In the genomic region with DNA sequence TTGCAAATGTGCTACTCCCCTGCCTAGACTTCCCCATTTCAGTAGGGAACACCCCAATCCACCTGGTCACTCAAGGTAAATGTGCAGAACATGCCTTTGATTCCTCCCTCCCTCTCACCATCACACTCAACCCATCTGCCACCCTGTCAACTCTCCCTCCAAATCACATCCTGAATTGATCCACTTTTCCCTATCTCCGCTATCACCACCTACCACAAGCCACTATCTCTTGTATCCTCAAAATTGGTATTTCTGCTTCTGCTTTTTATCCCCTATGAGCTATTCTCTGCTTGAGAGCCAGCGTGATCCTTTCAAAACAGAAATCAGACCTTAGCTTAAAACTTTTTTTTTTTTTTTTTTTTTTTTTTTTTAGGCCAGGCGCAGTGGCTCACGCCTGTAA, we compare ENCODE assay signal across 21 cellular contexts.
"Had no signal": no experiment of that assay in that cellular context is flagged by ENCODE, and none has a peak within 500 bp of the region (broad histone marks: within the 10 kb centered on the region; RNA-seq: fewer than 3 reads in every experiment).

No MANE protein-coding gene starts in this region.

- H3K9me3 ChIP-seq: ascending aorta had no signal

- H3K27ac ChIP-seq: ascending aorta, brain microvascular endothelial cell, cardiac muscle cell, SK-N-MC had no signal

- H3K27me3 ChIP-seq: ascending aorta, brain microvascular endothelial cell, cardiac muscle cell had no signal

- H3K4me3 Mint-ChIP-seq: activated CD4-positive, alpha-beta memory T cell treated with anti-CD3 and anti-CD28 coated beads for 36 hours; activated CD4-positive, alpha-beta T cell treated with anti-CD3 and anti-CD28 coated beads, Interleukin-2, amount 10 ng/mL, durations not matched to agents 7 days and 5 days; activated naive CD4-positive, alpha-beta T cell treated with anti-CD3 and anti-CD28 coated beads, Interleukin-2, amount 50 U/mL, for 24 hours; activated T-cell treated with anti-CD3 and anti-CD28 coated beads, Interleukin-2, amount 50 U/mL, for 72 hours had no signal

- ATAC-seq: activated T-cell treated with anti-CD3 and anti-CD28 coated beads, Interleukin-2, amount 50 U/mL, for 72 hours; Panc1; Right ventricle myocardium inferior had no signal

- H3K36me3 Mint-ChIP-seq: activated CD4-positive, alpha-beta memory T cell treated with anti-CD3 and anti-CD28 coated beads for 36 hours; activated naive CD4-positive, alpha-beta T cell treated with anti-CD3 and anti-CD28 coated beads, Interleukin-2, amount 50 U/mL, for 24 hours had no signal

- H3K4me1 ChIP-seq: ascending aorta had no signal

- H3K27me3 Mint-ChIP-seq: activated CD4-positive, alpha-beta T cell treated with anti-CD3 and anti-CD28 coated beads, Interleukin-2, amount 10 ng/mL, durations not matched to agents 7 days and 5 days; activated naive CD4-positive, alpha-beta T cell treated with anti-CD3 and anti-CD28 coated beads, Interleukin-2, amount 50 U/mL, for 24 hours had no signal

- H3K4me3 ChIP-seq: ascending aorta, cardiac muscle cell, SK-N-MC had no signal

- H3K27ac Mint-ChIP-seq: activated CD4-positive, alpha-beta memory T cell treated with anti-CD3 and anti-CD28 coated beads for 36 hours; activated CD4-positive, alpha-beta T cell treated with anti-CD3 and anti-CD28 coated beads, Interleukin-2, amount 10 ng/mL, durations not matched to agents 7 days and 5 days; activated naive CD4-positive, alpha-beta T cell treated with anti-CD3 and anti-CD28 coated beads, Interleukin-2, amount 50 U/mL, for 24 hours; activated T-cell treated with anti-CD3 and anti-CD28 coated beads, Interleukin-2, amount 50 U/mL, for 72 hours had no signal

- H3K36me3 ChIP-seq: ascending aorta, brain microvascular endothelial cell, cardiac muscle cell had no signal

- DNase-seq: activated CD4-positive, alpha-beta memory T cell treated with anti-CD3 and anti-CD28 coated beads for 36 hours; activated CD4-positive, alpha-beta T cell treated with anti-CD3 and anti-CD28 coated beads, Interleukin-2, amount 10 ng/mL, durations not matched to agents 7 days and 5 days; activated CD4-positive, CD25-positive, alpha-beta regulatory T cell; activated T-cell treated with anti-CD3 and anti-CD28 coated beads for 4 hours; activated T-cell treated with anti-CD3 and anti-CD28 coated beads, Interleukin-2, amount 50 U/mL, for 72 hours; amniotic stem cell; brain microvascular endothelial cell; KG1; NCI-H1105; NCI-H1436; NCI-H1694 treated with DMSO at 0.1 percent for 48 hours; NCI-H2029 treated with DMSO at 0.1 percent for 48 hours; NCI-H510A treated with DMSO at 0.1 percent for 48 hours; RPMI8226; T-helper 1 cell had no signal

- H3K9me3 Mint-ChIP-seq: activated CD4-positive, alpha-beta memory T cell treated with anti-CD3 and anti-CD28 coated beads for 36 hours; activated CD4-positive, alpha-beta T cell treated with anti-CD3 and anti-CD28 coated beads, Interleukin-2, amount 10 ng/mL, durations not matched to agents 7 days and 5 days; activated naive CD4-positive, alpha-beta T cell treated with anti-CD3 and anti-CD28 coated beads, Interleukin-2, amount 50 U/mL, for 24 hours; activated T-cell treated with anti-CD3 and anti-CD28 coated beads, Interleukin-2, amount 50 U/mL, for 72 hours had no signal
